Comparison of ENCODE assay signal across 24 cellular contexts in genomic region chr1:75792091-75792490, GRCh38. TPM values are rescaled to one million over a fixed set of nuclear protein-coding genes. Genes with fewer than 3 reads are reported as not detected.
DNase-seq lines count a peak whose midpoint lies in the region; ATAC-seq and TF ChIP-seq lines count a peak whose summit lies in the region.
"Had no signal": no experiment of that assay in that cellular context is flagged by ENCODE, and none has a peak within 500 bp of the region (broad histone marks: within the 10 kb centered on the region; RNA-seq: fewer than 3 reads in every experiment).

No MANE protein-coding gene starts in this region.

- H3K4me1 Mint-ChIP-seq in activated T-cell treated with anti-CD3 and anti-CD28 coated beads, Interleukin-2, amount 50 U/mL, for 4 hours (ENCODE audit: low read depth): peaks cover 40% of the 10 kb centered on the region
- peaks cover 40% of the 10 kb centered on the region for H3K4me1 Mint-ChIP-seq in activated naive CD8-positive, alpha-beta T cell treated with anti-CD3 and anti-CD28 coated beads for 36 hours

- H3K27me3 ChIP-seq in HUES64 (ENCODE audit: insufficient read depth, low read length): no peaks in the 10 kb centered on the region
- no peaks in the 10 kb centered on the region for H3K27me3 ChIP-seq in gastrocnemius medialis
- H3K27me3 ChIP-seq: uterus had no signal

- H3K9me3 Mint-ChIP-seq in activated T-cell treated with anti-CD3 and anti-CD28 coated beads, Interleukin-2, amount 50 U/mL, for 4 hours: no peaks in the 10 kb centered on the region
- no peaks in the 10 kb centered on the region for H3K9me3 Mint-ChIP-seq in activated naive CD8-positive, alpha-beta T cell treated with anti-CD3 and anti-CD28 coated beads for 36 hours
- H3K9me3 Mint-ChIP-seq: activated T-helper 2 cell treated with anti-CD3 and anti-CD28 coated beads, Interferon-gamma antibody, Interleukin-2, Interleukin-4, amounts not matched to agents 10 μg/mL and 5 μg/mL and 100 μg/mL, durations not matched to agents 14 hours and 24 hours and 36 hours; memory B cell; T-helper 2 cell treated with Interferon-gamma antibody and Interleukin-4, amounts not matched to agents 5 μg/mL and 100 μg/mL, for 36 hours had no signal

- WGBS in HUES64: 98% methylated on average over 3 of the region's 3 CpGs

- no peak for TF ChIP-seq POLR2A in gastrocnemius medialis (IDR thresholded peaks at IDR 0.05)

- intact Hi-C loops in gastrocnemius medialis (cut with DNase I; ENCODE audit: low total_unique reads): no loop called here

- in situ Hi-C loops in gastrocnemius medialis (cut with MboI; ENCODE audit: low sequenced_read_pairs in 4 of 4): no loop called here

- H3K4me1 ChIP-seq in HUES64 (ENCODE audit: insufficient read depth, low read length) (peaks cover 17% of the 10 kb centered on the region), gastrocnemius medialis (peaks cover 41 to 51% of the 10 kb centered on the region in 2 donors)

- H3K36me3 ChIP-seq in HUES64 (ENCODE audit: insufficient read depth, low read length) (peaks cover 96% of the 10 kb centered on the region), gastrocnemius medialis (peaks cover 8 to 67% of the 10 kb centered on the region in 2 donors)
- H3K36me3 ChIP-seq: uterus had no signal

- H3K9me3 ChIP-seq in HUES64 (ENCODE audit: insufficient read depth, low read depth, low read length): no peaks in the 10 kb centered on the region
- no peaks in the 10 kb centered on the region for H3K9me3 ChIP-seq in gastrocnemius medialis
- H3K9me3 ChIP-seq: psoas muscle, uterus had no signal

- H3K36me3 Mint-ChIP-seq in activated T-cell treated with anti-CD3 and anti-CD28 coated beads, Interleukin-2, amount 50 U/mL, for 4 hours (ENCODE audit: insufficient read depth): peaks cover 76% of the 10 kb centered on the region
- H3K36me3 Mint-ChIP-seq in activated naive CD8-positive, alpha-beta T cell treated with anti-CD3 and anti-CD28 coated beads for 36 hours: peaks cover 81% of the 10 kb centered on the region

- no peaks in the 10 kb centered on the region for H3K27me3 Mint-ChIP-seq in activated T-cell treated with anti-CD3 and anti-CD28 coated beads, Interleukin-2, amount 50 U/mL, for 4 hours (ENCODE audit: low read depth)
- H3K27me3 Mint-ChIP-seq in activated naive CD8-positive, alpha-beta T cell treated with anti-CD3 and anti-CD28 coated beads for 36 hours: peaks cover 6% of the 10 kb centered on the region
- H3K27me3 Mint-ChIP-seq: memory B cell had no signal

- no peak overlapping the region for H3K4me3 ChIP-seq in HUES64 (ENCODE audit: low read length)
- no peak overlapping the region for H3K4me3 ChIP-seq in gastrocnemius medialis
- H3K4me3 ChIP-seq: uterus had no signal

- peak overlapping the region; percentile 2 for H3K4me3 Mint-ChIP-seq in activated T-cell treated with anti-CD3 and anti-CD28 coated beads, Interleukin-2, amount 50 U/mL, for 4 hours
- peak overlapping the region; percentile 98 for H3K4me3 Mint-ChIP-seq in activated naive CD8-positive, alpha-beta T cell treated with anti-CD3 and anti-CD28 coated beads for 36 hours
- H3K4me3 Mint-ChIP-seq: memory B cell had no signal

- peak overlapping the region; percentile 93 for H3K27ac Mint-ChIP-seq in activated naive CD8-positive, alpha-beta T cell treated with anti-CD3 and anti-CD28 coated beads for 36 hours
- H3K27ac Mint-ChIP-seq: activated T-helper 2 cell treated with anti-CD3 and anti-CD28 coated beads, Interferon-gamma antibody, Interleukin-2, Interleukin-4, amounts not matched to agents 10 μg/mL and 5 μg/mL and 100 μg/mL, durations not matched to agents 14 hours and 24 hours and 36 hours had no signal

- H3K27ac ChIP-seq in HUES64 (ENCODE audit: low read depth, low read length): peak overlapping the region; percentile 27; the same call in 1 of the 2 replicates
- H3K27ac ChIP-seq in gastrocnemius medialis: peak overlapping the region; percentile 13 to 93 (median 89)
- H3K27ac ChIP-seq: uterus had no signal

- ATAC-seq in activated T-cell treated with anti-CD3 and anti-CD28 coated beads, Interleukin-2, amount 50 U/mL, for 4 hours: no peak
- no peak for ATAC-seq in gastrocnemius medialis
- ATAC-seq in GM19452 (IDR thresholded peaks at IDR 0.05; ENCODE audit: unreplicated experiment): no peak
- ATAC-seq: left lobe of liver; psoas muscle; Right ventricle myocardium inferior; stimulated activated naive CD8-positive, alpha-beta T cell treated with anti-CD3 and anti-CD28 coated beads, Interleukin-15, Interleukin-2, amounts not matched to agents 100 U/mL and 50 U/mL, for 24 hours had no signal

- no peak for DNase-seq in activated T-cell treated with anti-CD3 and anti-CD28 coated beads, Interleukin-2, amount 50 U/mL, for 4 hours
- DNase-seq in activated T-cell treated with anti-CD3 and anti-CD28 coated beads, Interleukin-2, amount 50 U/mL, for 1 hour: no peak
- no peak for DNase-seq in activated naive CD8-positive, alpha-beta T cell treated with anti-CD3 and anti-CD28 coated beads for 36 hours
- DNase-seq in gastrocnemius medialis: no peak
- no peak for DNase-seq in iPS-NIHi11 (ENCODE audit: low spot score)
- DNase-seq in activated CD8-positive, alpha-beta memory T cell treated with anti-CD3 and anti-CD28 coated beads, Interleukin-2, amount 50 U/mL, for 48 hours: no peak
- DNase-seq: dermis blood vessel endothelial cell; HCEC 1CT; hypothalamus; KG1; NCI-H1436 treated with DMSO at 0.1 percent for 48 hours; NCI-H2107; NCI-H82; psoas muscle; stimulated activated CD4-positive, alpha-beta T cell treated with anti-CD3 and anti-CD28 coated beads, Interleukin-15, amount 100 ng/mL, for 24 hours; stimulated activated naive CD8-positive, alpha-beta T cell treated with anti-CD3 and anti-CD28 coated beads, Interleukin-15, Interleukin-2, amounts not matched to agents 100 U/mL and 50 U/mL, for 24 hours; uterus had no signal

- TF ChIP-seq CTCF in gastrocnemius medialis (IDR thresholded peaks at IDR 0.05 in 4 of 5, conservative IDR thresholded peaks at IDR 0.05 in 1 of 5): no peak

- no peak overlapping the region for H3K9ac ChIP-seq in HUES64 (ENCODE audit: low read depth, low read length)

RNA-seq across cellular contexts. Expression of gene MSH4, which starts 4.6 kb away (rescaled TPM):
- total RNA-seq in activated T-cell treated with anti-CD3 and anti-CD28 coated beads, Interleukin-2, amount 50 U/mL, for 4 hours: under 1 TPM; 0.28 to 0.45 (median 0.41) TPM
- 0.10 TPM for polyA plus RNA-seq in HUES64 (2013, experiment 1 of 2)
- polyA plus RNA-seq in HUES64 (2013, experiment 2 of 2): not detected
- total RNA-seq in activated naive CD8-positive, alpha-beta T cell treated with anti-CD3 and anti-CD28 coated beads for 36 hours: under 1 TPM; 0.22 to 0.35 TPM
- total RNA-seq in gastrocnemius medialis: 1 to 10 TPM in 1 of 4 donors, under 1 TPM in 3; 0.15 to 2.2 (median 0.40) TPM

RNA-seq across cellular contexts. Expression of gene RABGGTB, which starts 6.0 kb away (rescaled TPM):
- 100 to 1,000 TPM; 292 to 334 (median 324) TPM for total RNA-seq in activated T-cell treated with anti-CD3 and anti-CD28 coated beads, Interleukin-2, amount 50 U/mL, for 4 hours
- polyA plus RNA-seq in HUES64 (2013, experiment 1 of 2): 86.6 TPM
- 66.9 TPM for polyA plus RNA-seq in HUES64 (2013, experiment 2 of 2)
- 100 to 1,000 TPM; 236 to 250 TPM for total RNA-seq in activated naive CD8-positive, alpha-beta T cell treated with anti-CD3 and anti-CD28 coated beads for 36 hours
- total RNA-seq in gastrocnemius medialis: 10 to 100 TPM; 48.7 to 74.5 (median 62.6) TPM
